ENCODE assay signal across 8 cellular contexts in genomic region chr12:52069410-52070242, GRCh38. TPM values are rescaled to one million over a fixed set of nuclear protein-coding genes. Genes with fewer than 3 reads are reported as not detected.
A peak's percentile ranks its signal among the peaks of the same experiment; 100 is the strongest.
DNase-seq lines count a peak whose midpoint lies in the region; ATAC-seq and TF ChIP-seq lines count a peak whose summit lies in the region.

ATG101 (plus strand) TSS chr12:52069978; CDS start chr12:52073651, 3,673 bp downstream.

- peak within 1 kb of the TSS; percentile 98 for H3K27ac Mint-ChIP-seq in activated CD8-positive, alpha-beta memory T cell treated with anti-CD3 and anti-CD28 coated beads, Interleukin-2, amount 10 ng/mL, durations not matched to agents 7 days and 5 days
- H3K27ac Mint-ChIP-seq in endodermal cell, result peak within 1 kb of the TSS; percentile 100

- no peaks in the 10 kb centered on the region for H3K9me3 Mint-ChIP-seq in activated CD8-positive, alpha-beta memory T cell treated with anti-CD3 and anti-CD28 coated beads, Interleukin-2, amount 10 ng/mL, durations not matched to agents 7 days and 5 days (ENCODE audit: low read depth)
- H3K9me3 Mint-ChIP-seq in endodermal cell, result peaks cover 1% of the 10 kb centered on the region

- peak; percentile 71 for TF ChIP-seq CTCF in endodermal cell (conservative IDR thresholded peaks at IDR 0.05)

- no peaks in the 10 kb centered on the region for H3K27me3 Mint-ChIP-seq in activated CD8-positive, alpha-beta memory T cell treated with anti-CD3 and anti-CD28 coated beads, Interleukin-2, amount 10 ng/mL, durations not matched to agents 7 days and 5 days
- H3K27me3 Mint-ChIP-seq in endodermal cell (ENCODE audit: insufficient read depth), result peaks cover 25% of the 10 kb centered on the region

- H3K4me3 Mint-ChIP-seq in activated CD8-positive, alpha-beta memory T cell treated with anti-CD3 and anti-CD28 coated beads, Interleukin-2, amount 10 ng/mL, durations not matched to agents 7 days and 5 days, result peak within 1 kb of the TSS; percentile 95
- H3K4me3 Mint-ChIP-seq in endodermal cell, result peak within 1 kb of the TSS; percentile 96

- no peaks in the 10 kb centered on the region for H3K9me3 ChIP-seq in endodermal cell (ENCODE audit: control insufficient read depth, low read length)

- H3K36me3 Mint-ChIP-seq in activated CD8-positive, alpha-beta memory T cell treated with anti-CD3 and anti-CD28 coated beads, Interleukin-2, amount 10 ng/mL, durations not matched to agents 7 days and 5 days, result peaks cover 17% of the 10 kb centered on the region
- peaks cover 22% of the 10 kb centered on the region for H3K36me3 Mint-ChIP-seq in endodermal cell (ENCODE audit: low read depth)

- peak within 1 kb of the TSS; percentile 95 for H3K23ac ChIP-seq in mesendoderm (ENCODE audit: low read length)

- 1 to 4% methylated on average over 21 to 66 of the region's 66 CpGs for WGBS in endodermal cell (ENCODE audit: insufficient coverage in 1 of 2, insufficient read length in 1 of 2), 2 experiments
- no CpG with 5 or more reads among the region's 66 CpGs for WGBS in mesendoderm (ENCODE audit: extremely low coverage, insufficient coverage, low lambda C conversion rate)

- H2AK5ac ChIP-seq in mesendoderm (ENCODE audit: low read length), result peak within 1 kb of the TSS; percentile 62

- CTCF ChIA-PET in activated CD8-positive, alpha-beta memory T cell treated with anti-CD3 and anti-CD28 coated beads, Interleukin-2, amount 10 ng/mL, durations not matched to agents 7 days and 5 days (lab: Charles Lee), result interaction anchor here (0.7 to 16.2 kb wide), 18 partner anchors 9 to 76 kb away, joined by 3 to 404 read pairs (median 6); partner anchors contain the start of gene NR4A1

- no peak within 1 kb of the TSS for H3K4ac ChIP-seq in mesendoderm (ENCODE audit: low read depth, low read length)

- H3K79me2 ChIP-seq in mesendoderm (ENCODE audit: control insufficient read depth, insufficient read depth, low read length), result peaks cover 35% of the 10 kb centered on the region

- H3K4me1 Mint-ChIP-seq in activated CD8-positive, alpha-beta memory T cell treated with anti-CD3 and anti-CD28 coated beads, Interleukin-2, amount 10 ng/mL, durations not matched to agents 7 days and 5 days, result peaks cover 62% of the 10 kb centered on the region
- peaks cover 16% of the 10 kb centered on the region for H3K4me1 Mint-ChIP-seq in endodermal cell

- H3K27me3 ChIP-seq in endodermal cell (ENCODE audit: control insufficient read depth, insufficient read depth, low read length, poor library complexity, severe bottlenecking) (peaks cover 19% of the 10 kb centered on the region), mesendoderm (ENCODE audit: insufficient read depth, low read length, poor library complexity) (no peaks in the 10 kb centered on the region)

- H3K56ac ChIP-seq in mesendoderm (ENCODE audit: low read length), result peak within 1 kb of the TSS; percentile 98

- peak; percentile 96 for DNase-seq in D341Med (ENCODE audit: low spot score)
- DNase-seq in HUDEP-2 (lab: John Stamatoyannopoulos, UW; ENCODE audit: unreplicated experiment in 76 of 76), result peak; percentile 20 to 92 (median 83)
- peak; percentile 90 for DNase-seq in NOMO-1 treated with dmso at 0.1 percent for 144 hours (lab: John Stamatoyannopoulos, UW; ENCODE audit: unreplicated experiment)
- DNase-seq in activated CD8-positive, alpha-beta memory T cell treated with anti-CD3 and anti-CD28 coated beads, Interleukin-2, amount 10 ng/mL, durations not matched to agents 7 days and 5 days, result peak; percentile 93
- DNase-seq in endodermal cell, result peak; percentile 98
- DNase-seq in mesendoderm, result peak; percentile 98
- DNase-seq in stimulated activated CD8-positive, alpha-beta memory T cell treated with anti-CD3 and anti-CD28 coated beads, Interleukin-15, amount 100 ng/mL, for 24 hours (ENCODE audit: low read depth), result peak; percentile 69

- peak within 1 kb of the TSS; percentile 33 for H2BK120ac ChIP-seq in mesendoderm (ENCODE audit: low read depth, low read length)

- peak within 1 kb of the TSS; percentile 92 for H3K9ac ChIP-seq in endodermal cell (ENCODE audit: extremely low read depth, low read length, poor library complexity, severe bottlenecking)
- peak within 1 kb of the TSS; percentile 97 for H3K9ac ChIP-seq in mesendoderm (ENCODE audit: low read length)

- H3K79me1 ChIP-seq in mesendoderm (ENCODE audit: low read length), result peaks cover 23% of the 10 kb centered on the region

- H3K4me3 ChIP-seq in endodermal cell (ENCODE audit: low read length), result peak within 1 kb of the TSS; percentile 93
- H3K4me3 ChIP-seq in mesendoderm (ENCODE audit: low read length), result peak within 1 kb of the TSS; percentile 96

- ATAC-seq in GM21381 (IDR thresholded peaks at IDR 0.05; ENCODE audit: unreplicated experiment), result peak; percentile 91
- peak; percentile 93 for ATAC-seq in activated CD8-positive, alpha-beta memory T cell treated with anti-CD3 and anti-CD28 coated beads, Interleukin-2, amount 10 ng/mL, durations not matched to agents 7 days and 5 days

- no peak within 1 kb of the TSS for H2BK15ac ChIP-seq in mesendoderm (replicated peaks; ENCODE audit: low read depth)

- H3K18ac ChIP-seq in mesendoderm (ENCODE audit: low read length), result peak within 1 kb of the TSS; percentile 3

- H2BK5ac ChIP-seq in mesendoderm (ENCODE audit: low read length), result peak within 1 kb of the TSS; percentile 92

- H4K8ac ChIP-seq in mesendoderm (ENCODE audit: low read depth, low read length), result no peak within 1 kb of the TSS

- H3K36me3 ChIP-seq in endodermal cell (ENCODE audit: control insufficient read depth, insufficient read depth, low read length) (peaks cover 16% of the 10 kb centered on the region), mesendoderm (ENCODE audit: control insufficient read depth, insufficient read depth, low read length) (peaks cover 4% of the 10 kb centered on the region)

- H3K4me1 ChIP-seq in endodermal cell (ENCODE audit: control insufficient read depth, insufficient read depth, low read length) (no peaks in the 10 kb centered on the region), mesendoderm (ENCODE audit: control insufficient read depth, low read depth, low read length) (peaks cover 6% of the 10 kb centered on the region)

- H4K5ac ChIP-seq in mesendoderm (ENCODE audit: low read length), result no peak within 1 kb of the TSS

- H3K27ac ChIP-seq in endodermal cell (ENCODE audit: low read depth, low read length), result peak within 1 kb of the TSS; percentile 98
- H3K27ac ChIP-seq in mesendoderm (ENCODE audit: low read depth, low read length), result no peak within 1 kb of the TSS

- H3K4me2 ChIP-seq in mesendoderm (ENCODE audit: low read length), result peak within 1 kb of the TSS; percentile 99

RNA-seq across cellular contexts. Expression of gene ATG101, which starts in this region (rescaled TPM):
- 10 to 100 TPM; 33.3 to 42.2 TPM for total RNA-seq in activated CD8-positive, alpha-beta memory T cell treated with anti-CD3 and anti-CD28 coated beads, Interleukin-2, amount 10 ng/mL, durations not matched to agents 7 days and 5 days
- total RNA-seq in endodermal cell, result 10 to 100 TPM; 32.1 TPM
- 22.8 TPM for polyA plus RNA-seq in endodermal cell (2013, experiment 1 of 2)
- polyA plus RNA-seq in endodermal cell (2013, experiment 2 of 2), result 18.9 TPM
- 30.6 TPM for polyA plus RNA-seq in mesendoderm (2013, experiment 1 of 2)
- 30.0 TPM for polyA plus RNA-seq in mesendoderm (2013, experiment 2 of 2)
